In genomic region chr7:152144557-152145245, GRCh38 we compare ENCODE assay signal across 15 cellular contexts.
DNase-seq lines count a peak whose midpoint lies in the region; TF ChIP-seq lines count a peak whose summit lies in the region.
"Had no signal": no experiment of that assay in that cellular context is flagged by ENCODE, and none has a peak within 500 bp of the region (broad histone marks: within the 10 kb centered on the region; RNA-seq: fewer than 3 reads in every experiment).

No MANE protein-coding gene starts in this region.

- H3K4me3 Mint-ChIP-seq in activated CD4-positive, alpha-beta T cell treated with anti-CD3 and anti-CD28 coated beads, Interleukin-2, amount 10 ng/mL, durations not matched to agents 24 days and 14 days: peak overlapping the region; percentile 68
- peak overlapping the region; percentile 41 for H3K4me3 Mint-ChIP-seq in T-helper 1 cell treated with Interleukin-12 subunit alpha and Interleukin-12 subunit beta and Interleukin-4 antibody, amounts not matched to agents 30 μg/mL and 1 μg/mL, for 36 hours
- no peak overlapping the region for H3K4me3 Mint-ChIP-seq in osteocyte (ENCODE audit: unreplicated experiment)

- H3K4me1 Mint-ChIP-seq in activated CD4-positive, alpha-beta T cell treated with anti-CD3 and anti-CD28 coated beads, Interleukin-2, amount 10 ng/mL, durations not matched to agents 24 days and 14 days: peaks cover 34% of the 10 kb centered on the region
- H3K4me1 Mint-ChIP-seq in T-helper 1 cell treated with Interleukin-12 subunit alpha and Interleukin-12 subunit beta and Interleukin-4 antibody, amounts not matched to agents 30 μg/mL and 1 μg/mL, for 36 hours (ENCODE audit: low read depth): peaks cover 33% of the 10 kb centered on the region
- peaks cover 9% of the 10 kb centered on the region for H3K4me1 Mint-ChIP-seq in osteocyte (ENCODE audit: unreplicated experiment)

- peak overlapping the region; percentile 89 for H3K27ac Mint-ChIP-seq in activated CD4-positive, alpha-beta T cell treated with anti-CD3 and anti-CD28 coated beads, Interleukin-2, amount 10 ng/mL, durations not matched to agents 24 days and 14 days
- peak overlapping the region; percentile 87 for H3K27ac Mint-ChIP-seq in T-helper 1 cell treated with Interleukin-12 subunit alpha and Interleukin-12 subunit beta and Interleukin-4 antibody, amounts not matched to agents 30 μg/mL and 1 μg/mL, for 36 hours
- H3K27ac Mint-ChIP-seq in osteocyte (ENCODE audit: unreplicated experiment): peak overlapping the region; percentile 1

- CTCF ChIA-PET in RWPE1 (lab: Yijun Ruan, JAX): no interaction called here

- TF ChIP-seq CTCF in osteocyte (IDR thresholded peaks at IDR 0.05) (no peak), RWPE1 (conservative IDR thresholded peaks at IDR 0.05; ENCODE audit: low read depth) (no peak)

- POLR2A ChIA-PET in RWPE1 (lab: Yijun Ruan, JAX; ENCODE audit: low non-redundant PET): no interaction called here

- no peaks in the 10 kb centered on the region for H3K27me3 Mint-ChIP-seq in activated CD4-positive, alpha-beta T cell treated with anti-CD3 and anti-CD28 coated beads, Interleukin-2, amount 10 ng/mL, durations not matched to agents 24 days and 14 days
- no peaks in the 10 kb centered on the region for H3K27me3 Mint-ChIP-seq in T-helper 1 cell treated with Interleukin-12 subunit alpha and Interleukin-12 subunit beta and Interleukin-4 antibody, amounts not matched to agents 30 μg/mL and 1 μg/mL, for 36 hours (ENCODE audit: low read depth)
- H3K27me3 Mint-ChIP-seq in osteocyte (ENCODE audit: unreplicated experiment): no peaks in the 10 kb centered on the region

- H3K27ac ChIP-seq in RWPE1: no peak overlapping the region
- H3K27ac ChIP-seq: A549, pancreas, SJSA1 had no signal

- peaks cover 61% of the 10 kb centered on the region for H3K36me3 Mint-ChIP-seq in activated CD4-positive, alpha-beta T cell treated with anti-CD3 and anti-CD28 coated beads, Interleukin-2, amount 10 ng/mL, durations not matched to agents 24 days and 14 days (ENCODE audit: low read depth)
- peaks cover 40% of the 10 kb centered on the region for H3K36me3 Mint-ChIP-seq in T-helper 1 cell treated with Interleukin-12 subunit alpha and Interleukin-12 subunit beta and Interleukin-4 antibody, amounts not matched to agents 30 μg/mL and 1 μg/mL, for 36 hours (ENCODE audit: low read depth)
- H3K36me3 Mint-ChIP-seq in osteocyte (ENCODE audit: unreplicated experiment): peaks cover 65% of the 10 kb centered on the region

- intact Hi-C loops in activated CD4-positive, alpha-beta T cell treated with anti-CD3 and anti-CD28 coated beads, Interleukin-2, amount 10 ng/mL, durations not matched to agents 24 days and 14 days (cut with micrococcal nuclease): loop anchor here (5.0 to 10.0 kb wide), 3 partner anchors 120 to 362 kb away; partner anchors contain the start of genes GALNT11 and PRKAG2

- H3K9me3 Mint-ChIP-seq in activated CD4-positive, alpha-beta T cell treated with anti-CD3 and anti-CD28 coated beads, Interleukin-2, amount 10 ng/mL, durations not matched to agents 24 days and 14 days: no peaks in the 10 kb centered on the region
- no peaks in the 10 kb centered on the region for H3K9me3 Mint-ChIP-seq in T-helper 1 cell treated with Interleukin-12 subunit alpha and Interleukin-12 subunit beta and Interleukin-4 antibody, amounts not matched to agents 30 μg/mL and 1 μg/mL, for 36 hours
- no peaks in the 10 kb centered on the region for H3K9me3 Mint-ChIP-seq in osteocyte (ENCODE audit: unreplicated experiment)

- DNase-seq in activated CD4-positive, alpha-beta T cell treated with anti-CD3 and anti-CD28 coated beads, Interleukin-2, amount 10 ng/mL, durations not matched to agents 24 days and 14 days: peak; percentile 78
- no peak for DNase-seq in activated CD4-positive, alpha-beta T cell treated with anti-CD3 and anti-CD28 coated beads, Interleukin-2, amount 50 U/mL, for 4 hours
- peak; percentile 40 for DNase-seq in central memory CD4-positive, alpha-beta T cell
- no peak for DNase-seq in osteocyte (ENCODE audit: extremely low spot score, unreplicated experiment)
- no peak for DNase-seq in islet precursor cell
- no peak for DNase-seq in iPS-NIHi7 (ENCODE audit: extremely low spot score)
- no peak for DNase-seq in RWPE1 (ENCODE audit: low spot score)
- DNase-seq: left colon, MG63, NCI-H1930, NCI-H510A, pancreas had no signal

Comparison
In these comparisons a context has a peak if more than half of its experiments do, and no peak if none do; other contexts are left out.
1. DNase-seq: peak in activated CD4-positive, alpha-beta T cell treated with anti-CD3 and anti-CD28 coated beads, Interleukin-2, amount 10 ng/mL, durations not matched to agents 24 days and 14 days (single experiment) and central memory CD4-positive, alpha-beta T cell (single experiment); none in activated CD4-positive, alpha-beta T cell treated with anti-CD3 and anti-CD28 coated beads, Interleukin-2, amount 50 U/mL, for 4 hours (0 of 2), osteocyte (single experiment), islet precursor cell (single experiment), iPS-NIHi7 (single experiment) and RWPE1 (single experiment).
2. H3K27ac Mint-ChIP-seq: peak in every context shown above with its lines; median percentile 89 in activated CD4-positive, alpha-beta T cell treated with anti-CD3 and anti-CD28 coated beads, Interleukin-2, amount 10 ng/mL, durations not matched to agents 24 days and 14 days; 87 in T-helper 1 cell treated with Interleukin-12 subunit alpha and Interleukin-12 subunit beta and Interleukin-4 antibody, amounts not matched to agents 30 μg/mL and 1 μg/mL, for 36 hours; 1 in osteocyte.